In the genomic region with DNA sequence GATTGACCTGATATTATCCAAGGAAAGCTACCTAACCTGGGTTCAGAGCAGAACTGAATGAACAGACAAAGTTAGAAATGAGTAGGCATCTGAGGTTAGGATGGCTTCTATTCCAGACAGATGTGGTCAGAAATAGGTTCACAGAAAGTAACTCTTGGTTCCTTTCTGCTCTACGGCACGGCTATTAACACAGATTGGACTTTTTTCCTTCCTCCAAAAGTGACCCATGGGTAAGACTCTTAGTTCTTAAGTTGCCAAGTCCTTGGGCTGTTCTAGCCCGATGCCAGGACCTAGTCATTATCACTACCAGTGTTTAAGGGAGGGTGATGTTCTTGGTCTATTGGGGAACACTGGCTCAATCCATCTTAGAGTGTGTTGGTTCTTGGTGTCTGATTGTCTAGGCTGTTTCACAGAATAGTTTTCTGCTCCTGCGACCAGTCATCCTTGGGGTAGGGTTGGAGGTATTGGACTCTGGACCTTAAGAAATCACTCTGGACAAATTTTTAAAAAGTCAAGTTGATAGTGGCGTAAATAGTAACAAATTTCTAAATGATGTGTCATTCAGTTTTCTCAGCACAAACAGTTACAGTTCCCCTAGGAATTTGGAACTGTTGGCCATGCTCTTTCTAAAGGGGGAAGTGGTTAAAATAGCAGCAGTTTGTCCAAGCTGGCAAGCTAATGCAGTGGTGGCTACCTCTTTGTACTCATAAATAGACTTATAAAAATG, we compare ENCODE assay signal across 1 cellular context.
A peak's percentile ranks its signal among the peaks of the same experiment; 100 is the strongest.
TF ChIP-seq lines count a peak whose summit lies in the region.

No MANE protein-coding gene starts in this region.

TF ChIP-seq in GM12878, 131 proteins besides CTCF, POLR2A, EP300 and RAD21 (continued from another document):
- TF ChIP-seq EED (IDR thresholded peaks at IDR 0.05; ENCODE audit: low read depth) (peak; percentile 30; the same call in 1 of the 2 replicates), MEF2A (IDR thresholded peaks at IDR 0.05; ENCODE audit: insufficient read depth, low read depth, low read length) (peak; percentile 57; the same call in 1 of the 2 replicates), SPI1 (IDR thresholded peaks at IDR 0.05; ENCODE audit: borderline replicate concordance, insufficient read depth, low read depth, low read length) (peak; percentile 41; the same call in 1 of the 2 replicates), RUNX3 (IDR thresholded peaks at IDR 0.05; ENCODE audit: low read length) (peak; percentile 89), REST (IDR thresholded peaks at IDR 0.05; ENCODE audit: low read depth, low read length) (no peak), ELK1 (IDR thresholded peaks at IDR 0.05; ENCODE audit: low read depth, low read length) (no peak), CHD1 (IDR thresholded peaks at IDR 0.05; ENCODE audit: low read depth, low read length) (no peak), WRNIP1 (IDR thresholded peaks at IDR 0.05; ENCODE audit: borderline replicate concordance, low read depth, low read length) (no peak), CREB1 (IDR thresholded peaks at IDR 0.05; ENCODE audit: low read depth) (no peak)
- TF ChIP-seq, protein P1, sequence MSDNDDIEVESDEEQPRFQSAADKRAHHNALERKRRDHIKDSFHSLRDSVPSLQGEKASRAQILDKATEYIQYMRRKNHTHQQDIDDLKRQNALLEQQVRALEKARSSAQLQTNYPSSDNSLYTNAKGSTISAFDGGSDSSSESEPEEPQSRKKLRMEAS (IDR thresholded peaks at IDR 0.05; ENCODE audit: low read depth, low read length): no peak
- TF ChIP-seq, protein P2, sequence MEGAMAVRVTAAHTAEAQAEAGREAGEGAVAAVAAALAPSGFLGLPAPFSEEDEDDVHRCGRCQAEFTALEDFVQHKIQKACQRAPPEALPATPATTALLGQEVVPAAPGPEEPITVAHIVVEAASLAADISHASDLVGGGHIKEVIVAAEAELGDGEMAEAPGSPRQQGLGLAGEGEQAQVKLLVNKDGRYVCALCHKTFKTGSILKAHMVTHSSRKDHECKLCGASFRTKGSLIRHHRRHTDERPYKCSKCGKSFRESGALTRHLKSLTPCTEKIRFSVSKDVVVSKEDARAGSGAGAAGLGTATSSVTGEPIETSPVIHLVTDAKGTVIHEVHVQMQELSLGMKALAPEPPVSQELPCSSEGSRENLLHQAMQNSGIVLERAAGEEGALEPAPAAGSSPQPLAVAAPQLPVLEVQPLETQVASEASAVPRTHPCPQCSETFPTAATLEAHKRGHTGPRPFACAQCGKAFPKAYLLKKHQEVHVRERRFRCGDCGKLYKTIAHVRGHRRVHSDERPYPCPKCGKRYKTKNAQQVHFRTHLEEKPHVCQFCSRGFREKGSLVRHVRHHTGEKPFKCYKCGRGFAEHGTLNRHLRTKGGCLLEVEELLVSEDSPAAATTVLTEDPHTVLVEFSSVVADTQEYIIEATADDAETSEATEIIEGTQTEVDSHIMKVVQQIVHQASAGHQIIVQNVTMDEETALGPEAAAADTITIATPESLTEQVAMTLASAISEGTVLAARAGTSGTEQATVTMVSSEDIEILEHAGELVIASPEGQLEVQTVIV (IDR thresholded peaks at IDR 0.05; ENCODE audit: borderline replicate concordance, partially characterized antibody): no peak
